Comparison of ENCODE assay signal across 16 cellular contexts in the genomic region with DNA sequence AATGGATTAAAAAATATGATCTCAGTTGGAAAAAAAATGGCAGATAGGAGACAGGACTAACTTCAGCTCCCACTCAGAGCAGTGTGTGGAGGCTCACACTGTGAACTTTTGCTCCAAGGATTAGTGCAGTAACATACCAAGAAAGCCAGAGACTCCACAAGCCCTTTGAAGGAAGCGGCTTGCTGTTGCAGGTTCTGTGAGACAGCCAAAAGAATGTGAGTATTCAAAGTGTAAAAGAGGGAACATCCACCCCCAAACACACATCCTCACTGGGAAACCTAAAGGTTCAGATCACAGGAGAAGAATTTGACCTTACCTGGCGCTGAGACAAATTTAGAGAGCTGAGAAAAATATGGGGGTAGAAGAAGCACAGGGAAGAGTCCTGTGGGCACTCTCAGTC.
A peak's percentile ranks its signal among the peaks of the same experiment; 100 is the strongest.
DNase-seq lines count a peak whose midpoint lies in the region; ATAC-seq, FAIRE-seq and TF ChIP-seq lines count a peak whose summit lies in the region.
"Had no signal": no experiment of that assay in that cellular context is flagged by ENCODE, and none has a peak within 500 bp of the region (broad histone marks: within the 10 kb centered on the region; RNA-seq: fewer than 3 reads in every experiment).

No MANE protein-coding gene starts in this region.

- no peaks in the 10 kb centered on the region for H3K9me1 ChIP-seq in IMR-90 (ENCODE audit: insufficient read depth, low read length)

- no peaks in the 10 kb centered on the region for H4K20me1 ChIP-seq in IMR-90 (ENCODE audit: insufficient read depth, low read length)

- CTCF ChIA-PET in A549 (lab: Yijun Ruan, JAX) = no interaction called here
- CTCF ChIA-PET in IMR-90 (lab: Yijun Ruan, JAX) = interaction anchor here (0.6 kb wide), 1 partner anchor 367 kb away, joined by 4 read pairs; no protein-coding TSS in a partner anchor
- CTCF ChIA-PET in MCF 10A (lab: Yijun Ruan, JAX) = no interaction called here
- CTCF ChIA-PET in CD8-positive, alpha-beta memory T cell (lab: Charles Lee) = no interaction called here

- no peak overlapping the region for H3K4ac ChIP-seq in IMR-90 (ENCODE audit: low read depth, low read length)

- no peak overlapping the region for H3K9ac ChIP-seq in IMR-90 (ENCODE audit: low read depth, low read length)

- no peaks in the 10 kb centered on the region for H3K36me3 ChIP-seq in IMR-90 (ENCODE audit: control insufficient read depth, insufficient read depth, low read length)
- H3K36me3 ChIP-seq in CD8-positive, alpha-beta memory T cell (ENCODE audit: insufficient read depth, low read length) = no peaks in the 10 kb centered on the region
- H3K36me3 ChIP-seq: thoracic aorta had no signal

- H3K4me3 Mint-ChIP-seq in MCF 10A (ENCODE audit: unreplicated experiment) (no peak overlapping the region), nephron (no peak overlapping the region)
- H3K4me3 Mint-ChIP-seq in CD8-positive, alpha-beta memory T cell = no peak overlapping the region
- H3K4me3 Mint-ChIP-seq: activated B cell treated with CpG ODN at 0.5 μM for 24 hours; CD4-positive, alpha-beta T cell had no signal

- H3K79me1 ChIP-seq in IMR-90 (ENCODE audit: low read depth in 1 of 2, low read length in 2 of 2) = no peaks in the 10 kb centered on the region

- TF ChIP-seq CTCF in A549 (IDR thresholded peaks at IDR 0.05) = no peak
- no peak for TF ChIP-seq CTCF in IMR-90 (conservative IDR thresholded peaks at IDR 0.05; ENCODE audit: low read depth, low read length)
- TF ChIP-seq CTCF in MCF 10A (IDR thresholded peaks at IDR 0.05; ENCODE audit: unreplicated experiment) = no peak
- TF ChIP-seq CTCF in nephron (IDR thresholded peaks at IDR 0.05; ENCODE audit: unreplicated experiment in 3 of 3) = no peak

- intact Hi-C loops in IMR-90 (cut with micrococcal nuclease) (no loop called here), MCF 10A (cut with micrococcal nuclease) (no loop called here)

- 15% methylated on average over 2 of the region's 2 CpGs for WGBS in A549 (ENCODE audit: missing lambda C conversion rate)
- 50% methylated on average over 1 of the region's 2 CpGs; no CpG with 5 or more reads in 1 of the 2 experiments for WGBS in IMR-90 (ENCODE audit: extremely low coverage in 2 of 2, insufficient read length in 1 of 2), 2 experiments

- H3K23ac ChIP-seq in IMR-90 (ENCODE audit: low read depth, low read length) = no peak overlapping the region

- H3K4me3 ChIP-seq in A549 = no peak overlapping the region
- no peak overlapping the region for H3K4me3 ChIP-seq in IMR-90 (ENCODE audit: insufficient read depth, low read depth, low read length)
- no peak overlapping the region for H3K4me3 ChIP-seq in CD8-positive, alpha-beta memory T cell (ENCODE audit: low read length)
- H3K4me3 ChIP-seq: thoracic aorta had no signal

- POLR2A ChIA-PET in A549 (lab: Yijun Ruan, JAX) = no interaction called here
- POLR2A ChIA-PET in IMR-90 (lab: Charles Lee; ENCODE audit: unreplicated experiment) = no interaction called here
- POLR2A ChIA-PET in MCF 10A (lab: Yijun Ruan, JAX) = no interaction called here
- POLR2A ChIA-PET in CD8-positive, alpha-beta memory T cell (lab: Charles Lee) = no interaction called here

- H3K27ac ChIP-seq in A549 = peak overlapping the region in 1 of 2 experiments; percentile 22; a peak in 1 of 6 replicates
- no peak overlapping the region for H3K27ac ChIP-seq in IMR-90 (ENCODE audit: insufficient read depth, low read length)
- H3K27ac ChIP-seq in CD8-positive, alpha-beta memory T cell (ENCODE audit: low read depth, low read length) = no peak overlapping the region
- H3K27ac ChIP-seq: thoracic aorta had no signal

- no peak overlapping the region for H3K18ac ChIP-seq in IMR-90 (ENCODE audit: low read depth, low read length)

- no peak for TF ChIP-seq POLR2A in A549 (IDR thresholded peaks at IDR 0.05; ENCODE audit: low read length)
- no peak for TF ChIP-seq POLR2A in IMR-90 (IDR thresholded peaks at IDR 0.05; ENCODE audit: low read depth, low read length)

- H3K4me2 ChIP-seq in A549 (peak overlapping the region; percentile 40; the same call in 2 of the 3 replicates), IMR-90 (ENCODE audit: low read depth, low read length) (no peak overlapping the region)

- H2AK5ac ChIP-seq in IMR-90 (ENCODE audit: low read depth, low read length) = no peak overlapping the region

- H4K8ac ChIP-seq in IMR-90 (ENCODE audit: low read depth in 2 of 2, low read length in 2 of 2) = no peak overlapping the region

- no peak overlapping the region for H2BK5ac ChIP-seq in IMR-90 (ENCODE audit: low read depth, low read length, poor library complexity, severe bottlenecking)

- H4K91ac ChIP-seq in IMR-90 (ENCODE audit: insufficient read depth, low read depth, low read length) = no peak overlapping the region

- no peaks in the 10 kb centered on the region for H3K27me3 Mint-ChIP-seq in MCF 10A (ENCODE audit: insufficient read depth, unreplicated experiment)
- H3K27me3 Mint-ChIP-seq in nephron (ENCODE audit: low read depth) = no peaks in the 10 kb centered on the region
- peaks cover 0 to 5% of the 10 kb centered on the region in 2 donors for H3K27me3 Mint-ChIP-seq in CD8-positive, alpha-beta memory T cell
- H3K27me3 Mint-ChIP-seq: activated B cell treated with CpG ODN at 0.5 μM for 24 hours had no signal

- TF ChIP-seq EP300 in A549 (IDR thresholded peaks at IDR 0.05) = no peak

- H2AFZ ChIP-seq in IMR-90 (replicated peaks; ENCODE audit: low read length, poor library complexity) = no peak overlapping the region

- H3K4me1 ChIP-seq in A549 (peaks cover 5% of the 10 kb centered on the region; the same call in 1 of the 3 replicates), IMR-90 (ENCODE audit: control insufficient read depth, insufficient read depth, low read length) (no peaks in the 10 kb centered on the region)
- H3K4me1 ChIP-seq in CD8-positive, alpha-beta memory T cell (ENCODE audit: insufficient read depth, low read length) = no peaks in the 10 kb centered on the region

- no peak for FAIRE-seq in A549 (lab: Jason Lieb, UNC)

- no peak for TF ChIP-seq RAD21 in A549 (conservative IDR thresholded peaks at IDR 0.05 in 1 of 2, IDR thresholded peaks at IDR 0.05 in 1 of 2)
- TF ChIP-seq RAD21 in IMR-90 (IDR thresholded peaks at IDR 0.05; ENCODE audit: low read length) = no peak

- in situ Hi-C loops in IMR-90 (cut with MboI; ENCODE audit: low sequenced_read_pairs) = no loop called here

- no peaks in the 10 kb centered on the region for H3K27me3 ChIP-seq in IMR-90 (ENCODE audit: control insufficient read depth, insufficient read depth, low read length)
- no peaks in the 10 kb centered on the region for H3K27me3 ChIP-seq in CD8-positive, alpha-beta memory T cell (ENCODE audit: insufficient read depth, low read length, poor library complexity, severe bottlenecking)

- dilution Hi-C loops in IMR-90 (cut with HindIII; ENCODE audit: low sequenced_read_pairs, unreplicated experiment) = no loop called here

- H3K4me1 Mint-ChIP-seq in MCF 10A (ENCODE audit: insufficient read depth, unreplicated experiment) (peaks cover 10% of the 10 kb centered on the region), nephron (no peaks in the 10 kb centered on the region)
- H3K4me1 Mint-ChIP-seq in CD8-positive, alpha-beta memory T cell = no peaks in the 10 kb centered on the region
- H3K4me1 Mint-ChIP-seq: activated B cell treated with CpG ODN at 0.5 μM for 24 hours had no signal

- peaks cover 10% of the 10 kb centered on the region for H3K9me3 Mint-ChIP-seq in MCF 10A (ENCODE audit: unreplicated experiment)
- peaks cover 24% of the 10 kb centered on the region for H3K9me3 Mint-ChIP-seq in nephron
- peaks cover 10 to 19% (median 14%) of the 10 kb centered on the region in 5 donors for H3K9me3 Mint-ChIP-seq in CD8-positive, alpha-beta memory T cell

- no peak overlapping the region for H2AK9ac ChIP-seq in IMR-90 (replicated peaks; ENCODE audit: low read depth, low read length, poor library complexity)

- ATAC-seq in A549 (peak; percentile 39 to 59; a peak in 3 of 6 replicates), IMR-90 (ENCODE audit: low read depth) (no peak; the same call in 1 of the 2 replicates)
- ATAC-seq: left colon had no signal

- no peaks in the 10 kb centered on the region for H3K9me3 ChIP-seq in A549
- H3K9me3 ChIP-seq in IMR-90 (ENCODE audit: control insufficient read depth, insufficient read depth, low read length) = peaks cover 4% of the 10 kb centered on the region; the same call in 1 of the 2 replicates
- peaks cover 6% of the 10 kb centered on the region for H3K9me3 ChIP-seq in CD8-positive, alpha-beta memory T cell (ENCODE audit: low read length)

- no TSS peak for BruUV-seq in IMR-90 (replicated peaks; lab: Mats Ljungman, UMichigan)
- BruUV-seq in MCF 10A (replicated peaks; lab: Mats Ljungman, UMichigan) = no TSS peak

- H3K27ac Mint-ChIP-seq in MCF 10A (ENCODE audit: low read depth, unreplicated experiment) (no peak overlapping the region), nephron (peak overlapping the region in 2 of 3 experiments; percentile 58 to 89)
- H3K27ac Mint-ChIP-seq in CD8-positive, alpha-beta memory T cell = no peak overlapping the region
- H3K27ac Mint-ChIP-seq: activated B cell treated with CpG ODN at 0.5 μM for 24 hours; activated T-helper 2 cell treated with anti-CD3 and anti-CD28 coated beads, Interferon-gamma antibody, Interleukin-2, Interleukin-4, amounts not matched to agents 10 μg/mL and 5 μg/mL and 100 μg/mL, durations not matched to agents 14 hours and 24 hours and 36 hours; CD4-positive, alpha-beta T cell had no signal

- H2BK20ac ChIP-seq in IMR-90 (ENCODE audit: low read depth, low read length) = no peak overlapping the region

- H3K56ac ChIP-seq in IMR-90 (ENCODE audit: extremely low read depth, insufficient read depth, low read length) = no peak overlapping the region

- no peak overlapping the region for H4K5ac ChIP-seq in IMR-90 (ENCODE audit: low read depth, low read length)

- no peaks in the 10 kb centered on the region for H3K36me3 Mint-ChIP-seq in MCF 10A (ENCODE audit: insufficient read depth, unreplicated experiment)
- H3K36me3 Mint-ChIP-seq in nephron (ENCODE audit: low read depth) = no peaks in the 10 kb centered on the region
- no peaks in the 10 kb centered on the region for H3K36me3 Mint-ChIP-seq in CD8-positive, alpha-beta memory T cell

- DNase-seq in A549 (ENCODE audit: low read depth in 1 of 2, low spot score in 1 of 2) (peak in 1 of 2 experiments; percentile 14), IMR-90 (peak; percentile 4), MCF 10A (ENCODE audit: unreplicated experiment) (peak; percentile 39), ecto neural progenitor cell (ENCODE audit: low spot score) (no peak), SW 1271 (lab: John Stamatoyannopoulos, UW) (no peak)
- no peak for DNase-seq in CD8-positive, alpha-beta memory T cell
- DNase-seq in stimulated activated CD4-positive, alpha-beta T cell treated with anti-CD3 and anti-CD28 coated beads, Interleukin-2, amount 100 ng/mL, for 24 hours = no peak
- DNase-seq: activated B cell treated with CpG ODN at 0.5 μM for 24 hours; CD4-positive, alpha-beta T cell; GOT3; left colon; NCI-H526; stimulated activated CD4-positive, alpha-beta T cell treated with anti-CD3 and anti-CD28 coated beads, Interleukin-2, amount 100 ng/mL, for 48 hours had no signal

- no peak overlapping the region for H2BK120ac ChIP-seq in IMR-90 (ENCODE audit: low read depth, low read length)

- no peak overlapping the region for H2BK15ac ChIP-seq in IMR-90 (ENCODE audit: low read depth, low read length)

- H3K14ac ChIP-seq in IMR-90 (replicated peaks; ENCODE audit: low read depth, low read length) = no peak overlapping the region

Comparison
In these comparisons a context has a peak if more than half of its experiments do, and no peak if none do; other contexts are left out.
1. DNase-seq: peak in IMR-90 (single experiment) and MCF 10A (single experiment); none in ecto neural progenitor cell (single experiment), CD8-positive, alpha-beta memory T cell (0 of 5), SW 1271 (0 of 2) and stimulated activated CD4-positive, alpha-beta T cell treated with anti-CD3 and anti-CD28 coated beads, Interleukin-2, amount 100 ng/mL, for 24 hours (0 of 2).
2. H3K27ac Mint-ChIP-seq: peak in nephron (2 of 3); none in MCF 10A (single experiment) and CD8-positive, alpha-beta memory T cell (0 of 8).